Comparison of ENCODE assay signal across 16 cellular contexts in genomic region chr18:59096098-59096779, GRCh38. TPM values are rescaled to one million over a fixed set of nuclear protein-coding genes. Genes with fewer than 3 reads are reported as not detected.
DNase-seq lines count a peak whose midpoint lies in the region; ATAC-seq and TF ChIP-seq lines count a peak whose summit lies in the region.
"Had no signal": no experiment of that assay in that cellular context is flagged by ENCODE, and none has a peak within 500 bp of the region (broad histone marks: within the 10 kb centered on the region; RNA-seq: fewer than 3 reads in every experiment).

No MANE protein-coding gene starts in this region.

- no peak for ATAC-seq in GM21717 (IDR thresholded peaks at IDR 0.05; ENCODE audit: unreplicated experiment)
- ATAC-seq: activated naive CD4-positive, alpha-beta T cell treated with anti-CD3 and anti-CD28 coated beads, Interleukin-2, amount 50 U/mL, for 72 hours had no signal

- DNase-seq in COR-L47 (lab: John Stamatoyannopoulos, UW): peak; percentile 100
- peak; percentile 31 for DNase-seq in NCI-H1436 treated with DMSO at 0.1 percent for 48 hours (lab: John Stamatoyannopoulos, UW)
- peak; percentile 99 for DNase-seq in NCI-H510A (lab: John Stamatoyannopoulos, UW)
- no peak for DNase-seq in CD1c-positive myeloid dendritic cell (ENCODE audit: extremely low spot score)
- DNase-seq in esophagus squamous epithelium (lab: John Stamatoyannopoulos, UW): no peak
- DNase-seq in MG63: no peak
- DNase-seq: ACHN; Calu3; mesenchymal stem cell; stimulated activated CD4-positive, alpha-beta T cell treated with anti-CD3 and anti-CD28 coated beads, Interleukin-15, amount 100 ng/mL, for 24 hours; transverse colon had no signal

- H3K27ac ChIP-seq in esophagus squamous epithelium: no peak overlapping the region
- H3K27ac ChIP-seq: hepatocyte, KMS-11, transverse colon had no signal

- H3K9me3 ChIP-seq in iPS-15b (ENCODE audit: control insufficient read depth, insufficient read depth, low read length) (no peaks in the 10 kb centered on the region), esophagus squamous epithelium (no peaks in the 10 kb centered on the region), MG63 (no peaks in the 10 kb centered on the region)
- H3K9me3 ChIP-seq: transverse colon had no signal

- H3K4me3 ChIP-seq in iPS-15b (ENCODE audit: low read depth, low read length): no peak overlapping the region
- no peak overlapping the region for H3K4me3 ChIP-seq in esophagus squamous epithelium
- H3K4me3 ChIP-seq in MG63: no peak overlapping the region
- H3K4me3 ChIP-seq: hepatocyte, transverse colon had no signal

- H3K4me1 ChIP-seq in iPS-15b (ENCODE audit: control insufficient read depth, insufficient read depth, low read length): peaks cover 3% of the 10 kb centered on the region
- H3K4me1 ChIP-seq in esophagus squamous epithelium: no peaks in the 10 kb centered on the region
- H3K4me1 ChIP-seq: transverse colon had no signal

- no peaks in the 10 kb centered on the region for H3K27me3 ChIP-seq in iPS-15b (ENCODE audit: control insufficient read depth, insufficient read depth, low read length)
- peaks cover 0 to 14% (median 0%) of the 10 kb centered on the region in 4 donors for H3K27me3 ChIP-seq in esophagus squamous epithelium
- H3K27me3 ChIP-seq in MG63: peaks cover 15% of the 10 kb centered on the region
- H3K27me3 ChIP-seq: hepatocyte, transverse colon had no signal

- no peak for TF ChIP-seq CTCF in esophagus squamous epithelium (IDR thresholded peaks at IDR 0.05)

- H3K9ac ChIP-seq in iPS-15b (ENCODE audit: low read depth, low read length): peak overlapping the region; percentile 32
- H3K9ac ChIP-seq: KMS-11 had no signal

- intact Hi-C loops in esophagus squamous epithelium (cut with DNase I): no loop called here

- 65 to 84% methylated on average over 7 of the region's 7 CpGs for WGBS in esophagus squamous epithelium, 2 donors

- no peaks in the 10 kb centered on the region for H3K36me3 ChIP-seq in iPS-15b (ENCODE audit: control insufficient read depth, insufficient read depth, low read length)
- no peaks in the 10 kb centered on the region for H3K36me3 ChIP-seq in esophagus squamous epithelium
- H3K36me3 ChIP-seq in MG63: no peaks in the 10 kb centered on the region
- H3K36me3 ChIP-seq: transverse colon had no signal

- no peak for TF ChIP-seq POLR2A in esophagus squamous epithelium (IDR thresholded peaks at IDR 0.05)

RNA-seq across cellular contexts. Expression of gene SEC11C, which starts 43.4 kb away (rescaled TPM):
- total RNA-seq in esophagus squamous epithelium: 10 to 100 TPM; 29.6 to 61.8 (median 31.7) TPM
- 48.1 and 57.1 TPM in 2 replicates for total RNA-seq in MG63 (2014; rRNA removed; shearing (Covaris generic); ENCODE audit: low replicate concordance)

Comparison
In these comparisons a context has a peak if more than half of its experiments do, and no peak if none do; other contexts are left out.
1. DNase-seq: peak in COR-L47 (single experiment), NCI-H1436 treated with DMSO at 0.1 percent for 48 hours (single experiment) and NCI-H510A (single experiment); none in CD1c-positive myeloid dendritic cell (single experiment), esophagus squamous epithelium (single experiment) and MG63 (single experiment).